Comparison of ENCODE assay signal across 28 cellular contexts in genomic region chr4:108216510-108216909, GRCh38. TPM values are rescaled to one million over a fixed set of nuclear protein-coding genes. Genes with fewer than 3 reads are reported as not detected.
DNase-seq lines count a peak whose midpoint lies in the region; ATAC-seq, FAIRE-seq and TF ChIP-seq lines count a peak whose summit lies in the region.
"Had no signal": no experiment of that assay in that cellular context is flagged by ENCODE, and none has a peak within 500 bp of the region (broad histone marks: within the 10 kb centered on the region; RNA-seq: fewer than 3 reads in every experiment).

No MANE protein-coding gene starts in this region.

- H3K36me3 Mint-ChIP-seq in stimulated activated naive CD8-positive, alpha-beta T cell treated with anti-CD3 and anti-CD28 coated beads, Interleukin-15, Interleukin-2, amounts not matched to agents 100 ng/mL and 50 ng/mL, for 24 hours (ENCODE audit: low read depth): no peaks in the 10 kb centered on the region
- H3K36me3 Mint-ChIP-seq: CD14-positive monocyte; CD4-positive, alpha-beta memory T cell had no signal

- intact Hi-C loops in K562 (cut with micrococcal nuclease): no loop called here

- no TSS peak for BruUV-seq in K562 (replicated peaks; lab: Mats Ljungman, UMichigan)

- no peaks in the 10 kb centered on the region for H3K9me1 ChIP-seq in K562 (ENCODE audit: control insufficient read depth, insufficient read depth, low read length)

- no peak for TF ChIP-seq RAD21 in K562 (CRISPR knock-in tag; conservative IDR thresholded peaks at IDR 0.05 in 1 of 2, IDR thresholded peaks at IDR 0.05 in 1 of 2)

- TF ChIP-seq POLR2A in K562 (conservative IDR thresholded peaks at IDR 0.05): no peak

- no peaks in the 10 kb centered on the region for H3K27me3 ChIP-seq in K562 (ENCODE audit: control insufficient read depth in 2 of 2, insufficient read depth in 2 of 2, low read length in 2 of 2)
- H3K27me3 ChIP-seq in small intestine (ENCODE audit: control insufficient read depth in 2 of 2, insufficient read depth in 2 of 2, low read length in 2 of 2): no peaks in the 10 kb centered on the region
- H3K27me3 ChIP-seq: BE2C, BLaER1 had no signal

- in situ Hi-C loops in K562 (cut with MboI): no loop called here

- no peak for TF ChIP-seq CTCF in K562 (IDR thresholded peaks at IDR 0.05 in 2 of 3, conservative IDR thresholded peaks at IDR 0.05 in 1 of 3; ENCODE audit: insufficient read depth in 2 of 3, low read depth in 1 of 3, low read length in 3 of 3)

- peaks cover 8% of the 10 kb centered on the region for H3K4me1 Mint-ChIP-seq in stimulated activated naive CD8-positive, alpha-beta T cell treated with anti-CD3 and anti-CD28 coated beads, Interleukin-15, Interleukin-2, amounts not matched to agents 100 ng/mL and 50 ng/mL, for 24 hours (ENCODE audit: low read depth)
- peaks cover 29% of the 10 kb centered on the region for H3K4me1 Mint-ChIP-seq in stimulated activated naive CD8-positive, alpha-beta T cell treated with anti-CD3 and anti-CD28 coated beads, Interleukin-15, amount 100 ng/mL, for 72 hours
- H3K4me1 Mint-ChIP-seq: CD14-positive monocyte; CD4-positive, alpha-beta memory T cell; CD8-positive, alpha-beta memory T cell had no signal

- no peak for DNase-seq in stimulated activated naive CD8-positive, alpha-beta T cell treated with anti-CD3 and anti-CD28 coated beads, Interleukin-15, amount 100 ng/mL, for 72 hours
- DNase-seq in K562 (ENCODE audit: extremely low read depth in 1 of 4, low spot score in 3 of 4): no peak
- DNase-seq in retina: no peak
- no peak for DNase-seq in small intestine
- DNase-seq: 8988T; ACHN; BE2C; C1 segment of cervical spinal cord; CD4-positive, alpha-beta memory T cell; CD4-positive, CD25-positive, alpha-beta regulatory T cell; CD8-positive, alpha-beta memory T cell; COR-L47; DMS 273 treated with DMSO at 0.1 percent for 48 hours; DMS153; DMS53; DMS79; DND-41; EL; GDM1 had no signal

- H3K4me3 ChIP-seq in K562: no peak overlapping the region
- H3K4me3 ChIP-seq in small intestine (ENCODE audit: low read depth in 1 of 2, low read length in 2 of 2): no peak overlapping the region
- H3K4me3 ChIP-seq: BLaER1, GM12878 had no signal

- H3K9me3 Mint-ChIP-seq in stimulated activated naive CD8-positive, alpha-beta T cell treated with anti-CD3 and anti-CD28 coated beads, Interleukin-15, Interleukin-2, amounts not matched to agents 100 ng/mL and 50 ng/mL, for 24 hours: peaks cover 3% of the 10 kb centered on the region
- peaks cover 0 to 5% of the 10 kb centered on the region in 2 donors for H3K9me3 Mint-ChIP-seq in stimulated activated naive CD8-positive, alpha-beta T cell treated with anti-CD3 and anti-CD28 coated beads, Interleukin-15, amount 100 ng/mL, for 72 hours

- no peak overlapping the region for H3K27ac ChIP-seq in K562 (ENCODE audit: extremely low read depth, low read depth, low read length)
- no peak overlapping the region for H3K27ac ChIP-seq in small intestine (ENCODE audit: low read depth in 1 of 2, low read length in 1 of 2)
- H3K27ac ChIP-seq: BLaER1 had no signal

- no peak overlapping the region for H2AFZ ChIP-seq in K562 (ENCODE audit: low read depth, low read length)

- H3K36me3 ChIP-seq in K562 (ENCODE audit: control insufficient read depth, insufficient read depth, low read length) (no peaks in the 10 kb centered on the region), small intestine (ENCODE audit: control insufficient read depth in 2 of 2, insufficient read depth in 2 of 2, low read length in 2 of 2) (no peaks in the 10 kb centered on the region)
- H3K36me3 ChIP-seq: BE2C, BLaER1 had no signal

- no peaks in the 10 kb centered on the region for H3K27me3 Mint-ChIP-seq in stimulated activated naive CD8-positive, alpha-beta T cell treated with anti-CD3 and anti-CD28 coated beads, Interleukin-15, Interleukin-2, amounts not matched to agents 100 ng/mL and 50 ng/mL, for 24 hours
- no peaks in the 10 kb centered on the region for H3K27me3 Mint-ChIP-seq in stimulated activated naive CD8-positive, alpha-beta T cell treated with anti-CD3 and anti-CD28 coated beads, Interleukin-15, amount 100 ng/mL, for 72 hours
- H3K27me3 Mint-ChIP-seq: CD4-positive, alpha-beta memory T cell; CD4-positive, CD25-positive, alpha-beta regulatory T cell; CD8-positive, alpha-beta memory T cell had no signal

- H4K20me1 ChIP-seq in K562 (replicated peaks; ENCODE audit: control insufficient read depth, insufficient read depth, low read length): no peaks in the 10 kb centered on the region
- H4K20me1 ChIP-seq: BLaER1 had no signal

- H3K9me3 ChIP-seq in K562 (replicated peaks; ENCODE audit: control insufficient read depth, insufficient read depth, low read depth, low read length) (no peaks in the 10 kb centered on the region), small intestine (ENCODE audit: control insufficient read depth, low read depth) (no peaks in the 10 kb centered on the region)
- H3K9me3 ChIP-seq: BE2C, BLaER1 had no signal

- ATAC-seq in stimulated activated naive CD8-positive, alpha-beta T cell treated with anti-CD3 and anti-CD28 coated beads, Interleukin-15, amount 100 ng/mL, for 72 hours: no peak
- no peak for ATAC-seq in K562
- ATAC-seq: GM12878 had no signal

- no peak for TF ChIP-seq EP300 in K562 (IDR thresholded peaks at IDR 0.05; ENCODE audit: low read length)

- no peak overlapping the region for H3K4me2 ChIP-seq in K562 (ENCODE audit: insufficient read depth, low read length)
- H3K4me2 ChIP-seq: BLaER1 had no signal

- POLR2A ChIA-PET in K562 (lab: Yijun Ruan, JAX): no interaction called here

- FAIRE-seq in K562 (lab: Jason Lieb, UNC): no peak
- FAIRE-seq in small intestine (lab: Jason Lieb, UNC): no peak
- FAIRE-seq: A204.1, GM12878, GM12892, GM18507, GM19239 had no signal

- H3K27ac Mint-ChIP-seq in stimulated activated naive CD8-positive, alpha-beta T cell treated with anti-CD3 and anti-CD28 coated beads, Interleukin-15, Interleukin-2, amounts not matched to agents 100 ng/mL and 50 ng/mL, for 24 hours: peak overlapping the region; percentile 24
- peak overlapping the region in 1 of 2 donors; percentile 79 for H3K27ac Mint-ChIP-seq in stimulated activated naive CD8-positive, alpha-beta T cell treated with anti-CD3 and anti-CD28 coated beads, Interleukin-15, amount 100 ng/mL, for 72 hours
- H3K27ac Mint-ChIP-seq: CD4-positive, alpha-beta memory T cell; CD8-positive, alpha-beta memory T cell had no signal

- no peak overlapping the region for H3K9ac ChIP-seq in K562 (ENCODE audit: insufficient read depth in 1 of 2, low read depth in 2 of 2, low read length in 2 of 2)
- H3K9ac ChIP-seq: BLaER1 had no signal

- CTCF ChIA-PET in K562 (lab: Yijun Ruan, JAX; ENCODE audit: low intra/inter-chr PET ratio): no interaction called here

- no peaks in the 10 kb centered on the region for H3K79me2 ChIP-seq in K562 (ENCODE audit: control insufficient read depth, insufficient read depth, low read length)

- H3K4me3 Mint-ChIP-seq in stimulated activated naive CD8-positive, alpha-beta T cell treated with anti-CD3 and anti-CD28 coated beads, Interleukin-15, Interleukin-2, amounts not matched to agents 100 ng/mL and 50 ng/mL, for 24 hours: no peak overlapping the region
- no peak overlapping the region for H3K4me3 Mint-ChIP-seq in stimulated activated naive CD8-positive, alpha-beta T cell treated with anti-CD3 and anti-CD28 coated beads, Interleukin-15, amount 100 ng/mL, for 72 hours
- H3K4me3 Mint-ChIP-seq: CD14-positive monocyte; CD4-positive, alpha-beta memory T cell; CD4-positive, CD25-positive, alpha-beta regulatory T cell; CD8-positive, alpha-beta memory T cell had no signal

- H3K4me1 ChIP-seq in K562 (replicated peaks in 1 of 2; ENCODE audit: control insufficient read depth in 2 of 2, insufficient read depth in 2 of 2, low read length in 2 of 2) (no peaks in the 10 kb centered on the region), small intestine (ENCODE audit: control insufficient read depth in 2 of 2, insufficient read depth in 1 of 2, low read depth in 1 of 2, low read length in 1 of 2) (no peaks in the 10 kb centered on the region)
- H3K4me1 ChIP-seq: BE2C had no signal

TF ChIP-seq in K562, 482 proteins besides CTCF, POLR2A, EP300 and RAD21 (continues in another document):
- TF ChIP-seq RBM15 (IDR thresholded peaks at IDR 0.05; ENCODE audit: insufficient read depth, low read length) (no peak), BCOR (IDR thresholded peaks at IDR 0.05) (peak; percentile 52; the same call in 1 of the 2 replicates), ZNF583 (CRISPR knock-in tag; IDR thresholded peaks at IDR 0.05) (no peak), ARID2 (IDR thresholded peaks at IDR 0.05) (no peak), COPS2 (conservative IDR thresholded peaks at IDR 0.05) (no peak), ZNF146 (CRISPR knock-in tag; IDR thresholded peaks at IDR 0.05; ENCODE audit: unreplicated experiment) (peak; percentile 90)

RNA-seq across cellular contexts. Expression of gene LEF1, which starts 47.8 kb away (rescaled TPM):
- total RNA-seq in K562 (2011; cell fraction: chromatin; rRNA removed; ENCODE audit: low replicate concordance): 78.7 and 97.3 TPM in 2 replicates
- total RNA-seq in K562 (2011; cell fraction: nucleolus; rRNA removed): 31.2 and 41.5 TPM in 2 replicates
- 48.7 and 60.6 TPM in 2 replicates for total RNA-seq in K562 (2011; cell fraction: nucleoplasm; rRNA removed)
- total RNA-seq in K562 (2014; rRNA removed): 22.3 and 23.5 TPM in 2 replicates
- total RNA-seq in K562 (2014; rRNA removed; fragmentation: Illumina TruSeq; extraction: Trizol): 34.5 and 36.9 TPM in 2 replicates
- 26.5 and 27.5 TPM in 2 replicates for total RNA-seq in K562 (2015; rRNA removed; fragmentation: Illumina TruSeq; extraction: Trizol)
- 32.5 and 35.4 TPM in 2 replicates for total RNA-seq in K562 (2021)
- 54.8 and 67.8 TPM in 2 replicates for polyA plus RNA-seq in K562 (2011; rRNA removed)
- polyA plus RNA-seq in K562 (2011; cell fraction: cytosol; rRNA removed): 68.7 and 85.9 TPM in 2 replicates
- 76.2 and 88.8 TPM in 2 replicates for polyA plus RNA-seq in K562 (2011; cell fraction: nucleus; rRNA removed)
- polyA plus RNA-seq in K562 (2012): 26.1 and 29.4 TPM in 2 replicates
- polyA plus RNA-seq in K562 (2014; fragmentation: Illumina TruSeq; extraction: Trizol): 60.7 and 81.1 TPM in 2 replicates
- polyA plus RNA-seq in K562 (2014; fragmentation: Nextera tagmentation; extraction: Ambion mirVana): 10 to 100 TPM; 15.1 to 17.2 TPM
- 29.7 and 30.3 TPM in 2 replicates for polyA plus RNA-seq in K562 (2014; rRNA removed)
- 63.7 and 64.4 TPM in 2 replicates for polyA minus RNA-seq in K562 (2011; rRNA and poly(A)+ RNA removed)
- polyA minus RNA-seq in K562 (2011; cell fraction: cytosol; rRNA and poly(A)+ RNA removed): 29.8 and 46.0 TPM in 2 replicates
- polyA minus RNA-seq in K562 (2011; cell fraction: nucleus; rRNA and poly(A)+ RNA removed): 42.4 and 53.4 TPM in 2 replicates
- 1 to 10 TPM in 2 of 3 donors, under 1 TPM in 1; 0.89 to 5.2 (median 2.7) TPM for polyA plus RNA-seq in small intestine
- total RNA-seq: G401 had no signal
